Comparison of ENCODE assay signal across 10 cellular contexts in genomic region chr15:37891754-37892368, GRCh38. TPM values are rescaled to one million over a fixed set of nuclear protein-coding genes. Genes with fewer than 3 reads are reported as not detected.
A peak's percentile ranks its signal among the peaks of the same experiment; 100 is the strongest.
DNase-seq lines count a peak whose midpoint lies in the region; ATAC-seq and TF ChIP-seq lines count a peak whose summit lies in the region.
"Had no signal": no experiment of that assay in that cellular context is flagged by ENCODE, and none has a peak within 500 bp of the region (broad histone marks: within the 10 kb centered on the region; RNA-seq: fewer than 3 reads in every experiment).

No MANE protein-coding gene starts in this region.

- no peak overlapping the region for H3K4me3 ChIP-seq in HAP-1
- no peak overlapping the region for H3K4me3 ChIP-seq in right lobe of liver
- H3K4me3 ChIP-seq in CD8-positive, alpha-beta T cell (ENCODE audit: low read depth, low read length), result no peak overlapping the region
- H3K4me3 ChIP-seq: skin epidermis had no signal

- CTCF ChIA-PET in CD8-positive, alpha-beta T cell (lab: Charles Lee), result interaction anchor here (1.0 kb wide), 1 partner anchor 10 kb away, joined by 4 read pairs; no protein-coding TSS in a partner anchor

- no peak overlapping the region for H3K27ac ChIP-seq in right lobe of liver
- H3K27ac ChIP-seq in CD8-positive, alpha-beta T cell (ENCODE audit: low read depth, low read length), result no peak overlapping the region
- H3K27ac ChIP-seq: skin epidermis had no signal

- peak; percentile 73 to 86 (median 81) for TF ChIP-seq CTCF in right lobe of liver (IDR thresholded peaks at IDR 0.05)
- TF ChIP-seq CTCF in CD8-positive, alpha-beta T cell (IDR thresholded peaks at IDR 0.05), result no peak

- H3K27ac Mint-ChIP-seq in CD8-positive, alpha-beta T cell, result no peak overlapping the region
- H3K27ac Mint-ChIP-seq: activated B cell treated with CpG ODN at 0.5 μM for 24 hours had no signal

- H3K4me3 Mint-ChIP-seq in CD8-positive, alpha-beta T cell, result no peak overlapping the region
- H3K4me3 Mint-ChIP-seq: activated B cell treated with CpG ODN at 0.5 μM for 24 hours had no signal

- H3K27me3 ChIP-seq in HAP-1 (ENCODE audit: low read depth) (0 out of 2 replicates have a peak, but pooled peaks cover 5% of the 10 kb centered on the region), right lobe of liver (no peaks in the 10 kb centered on the region)
- H3K27me3 ChIP-seq in CD8-positive, alpha-beta T cell (ENCODE audit: insufficient read depth, low read length), result no peaks in the 10 kb centered on the region

- H3K9me3 Mint-ChIP-seq in CD8-positive, alpha-beta T cell, result no peaks in the 10 kb centered on the region
- H3K9me3 Mint-ChIP-seq: activated B cell treated with CpG ODN at 0.5 μM for 24 hours had no signal

- peaks cover 4% of the 10 kb centered on the region for H3K27me3 Mint-ChIP-seq in CD8-positive, alpha-beta T cell (ENCODE audit: low read depth)

- POLR2A ChIA-PET in CD8-positive, alpha-beta T cell (lab: Charles Lee), result no interaction called here

- intact Hi-C loops in right lobe of liver (cut with DNase I), result no loop called here
- intact Hi-C loops in CD8-positive, alpha-beta T cell (cut with DNase I, micrococcal nuclease), result loop anchor here in 1 of 2 experiments (5.0 kb wide), 1 partner anchor 1390 kb away; no protein-coding TSS in a partner anchor

- peak; percentile 84 to 90 (median 88) for ATAC-seq in right lobe of liver
- no peak for ATAC-seq in CD8-positive, alpha-beta T cell

- H3K36me3 ChIP-seq in HAP-1 (replicated peaks) (no peaks in the 10 kb centered on the region), right lobe of liver (no peaks in the 10 kb centered on the region)
- no peaks in the 10 kb centered on the region for H3K36me3 ChIP-seq in CD8-positive, alpha-beta T cell (ENCODE audit: insufficient read depth, low read length)

- H3K9me3 ChIP-seq in HAP-1 (no peaks in the 10 kb centered on the region), right lobe of liver (no peaks in the 10 kb centered on the region)
- H3K9me3 ChIP-seq in CD8-positive, alpha-beta T cell (ENCODE audit: low read length), result no peaks in the 10 kb centered on the region

- no peaks in the 10 kb centered on the region for H3K4me1 ChIP-seq in HAP-1
- peaks cover 0 to 3% (median 0%) of the 10 kb centered on the region in 4 donors for H3K4me1 ChIP-seq in right lobe of liver
- H3K4me1 ChIP-seq in CD8-positive, alpha-beta T cell (ENCODE audit: insufficient read depth, low read length), result no peaks in the 10 kb centered on the region

- TF ChIP-seq POLR2A in right lobe of liver (IDR thresholded peaks at IDR 0.05), result no peak

- no peaks in the 10 kb centered on the region for H3K36me3 Mint-ChIP-seq in CD8-positive, alpha-beta T cell

- H3K4me1 Mint-ChIP-seq in CD8-positive, alpha-beta T cell (ENCODE audit: low read depth), result no peaks in the 10 kb centered on the region
- H3K4me1 Mint-ChIP-seq: activated B cell treated with CpG ODN at 0.5 μM for 24 hours had no signal

- 42% methylated on average over 5 of the region's 5 CpGs for WGBS in right lobe of liver (ENCODE audit: insufficient coverage, low coverage, low lambda C conversion rate, missing lambda C conversion rate)

- DNase-seq in DMS79 treated with DMSO at 0.1 percent for 48 hours (lab: John Stamatoyannopoulos, UW), result peak; percentile 5
- DNase-seq in HAP-1 (ENCODE audit: low spot score in 2 of 2), result peak; percentile 35 to 72
- peak; percentile 29 for DNase-seq in NCI-H82 treated with DMSO at 0.1 percent for 48 hours (lab: John Stamatoyannopoulos, UW; ENCODE audit: unreplicated experiment)
- DNase-seq in cerebellar cortex (ENCODE audit: low spot score), result peak; percentile 45
- DNase-seq in right lobe of liver, result no peak
- DNase-seq in stimulated activated CD8-positive, alpha-beta memory T cell treated with anti-CD3 and anti-CD28 coated beads, Interleukin-4, amount 100 ng/mL, for 48 hours, result no peak
- DNase-seq in hepatic stellate cell (ENCODE audit: low spot score), result no peak
- no peak for DNase-seq in CD8-positive, alpha-beta T cell
- DNase-seq: activated B cell treated with CpG ODN at 0.5 μM for 24 hours had no signal

- in situ Hi-C loops in HAP-1 (cut with MboI; ENCODE audit: low sequenced_read_pairs), result loop anchor here (25.0 kb wide), 1 partner anchor 1005 kb away; no protein-coding TSS in a partner anchor

RNA-seq across cellular contexts. Expression of gene TMCO5A, which starts 42.6 kb away (rescaled TPM):
- total RNA-seq in right lobe of liver, result not detected
- not detected for total RNA-seq in CD8-positive, alpha-beta T cell
- total RNA-seq: activated B cell treated with CpG ODN at 0.5 μM for 24 hours had no signal

Comparison
In these comparisons a context has a peak if more than half of its experiments do, and no peak if none do; other contexts are left out.
1. DNase-seq: peak in DMS79 treated with DMSO at 0.1 percent for 48 hours (single experiment), HAP-1 (2 of 2), NCI-H82 treated with DMSO at 0.1 percent for 48 hours (single experiment) and cerebellar cortex (single experiment); none in right lobe of liver (0 of 3), stimulated activated CD8-positive, alpha-beta memory T cell treated with anti-CD3 and anti-CD28 coated beads, Interleukin-4, amount 100 ng/mL, for 48 hours (single experiment), hepatic stellate cell (single experiment) and CD8-positive, alpha-beta T cell (0 of 7).